ENCODE assay signal across 8 cellular contexts in genomic region chr6:132812756-132813172, GRCh38. TPM values are rescaled to one million over a fixed set of nuclear protein-coding genes. Genes with fewer than 3 reads are reported as not detected.
DNase-seq lines count a peak whose midpoint lies in the region; ATAC-seq, FAIRE-seq and TF ChIP-seq lines count a peak whose summit lies in the region.

No MANE protein-coding gene starts in this region.

- peak overlapping the region; percentile 93 for H2AFZ ChIP-seq in KMS-11 (ENCODE audit: low read depth)

- H3K9ac ChIP-seq in BLaER1 treated with 17β-estradiol and CSF1 and Interleukin-3, amounts not matched to agents 10 nM and 100 nM = peak overlapping the region; percentile 85 to 99 (median 96)
- H3K9ac ChIP-seq in KMS-11 (peak overlapping the region; percentile 98), mucosa of stomach (ENCODE audit: low read length) (peak overlapping the region; percentile 93)

- peak overlapping the region; percentile 72 to 96 (median 87) for H3K4me3 ChIP-seq in BLaER1 treated with 17β-estradiol and CSF1 and Interleukin-3, amounts not matched to agents 10 nM and 100 nM
- H3K4me3 ChIP-seq in KMS-11 (IDR thresholded peaks at IDR 0.05; ENCODE audit: insufficient read depth, low read depth, low read length) (peak overlapping the region; percentile 71), bronchial epithelial cell (ENCODE audit: low read depth, low read length) (peak overlapping the region; percentile 94), mucosa of stomach (ENCODE audit: low read length) (peak overlapping the region; percentile 68)

- peak overlapping the region; percentile 78 to 98 (median 95) for H3K27ac ChIP-seq in BLaER1 treated with 17β-estradiol and CSF1 and Interleukin-3, amounts not matched to agents 10 nM and 100 nM
- peak overlapping the region; percentile 94 for H3K27ac ChIP-seq in KMS-11

- H3K9me3 ChIP-seq in BLaER1 treated with 17β-estradiol and CSF1 and Interleukin-3, amounts not matched to agents 10 nM and 100 nM (replicated peaks in 1 of 11) = no peaks in the 10 kb centered on the region
- H3K9me3 ChIP-seq in mucosa of stomach (ENCODE audit: control insufficient read depth, low read length) = no peaks in the 10 kb centered on the region

- peak; percentile 1 for ATAC-seq in GM19397 (IDR thresholded peaks at IDR 0.05; ENCODE audit: unreplicated experiment)

- no peak for TF ChIP-seq CTCF in KMS-11 (conservative IDR thresholded peaks at IDR 0.05; ENCODE audit: low read depth, low read length)
- no peak for TF ChIP-seq CTCF in bronchial epithelial cell (IDR thresholded peaks at IDR 0.05; ENCODE audit: insufficient read depth, low read length, severe bottlenecking)

- H3K4me2 ChIP-seq in BLaER1 treated with 17β-estradiol and CSF1 and Interleukin-3, amounts not matched to agents 10 nM and 100 nM = peak overlapping the region; percentile 83 to 96 (median 91)
- H3K4me2 ChIP-seq in KMS-11 = peak overlapping the region; percentile 71

- peaks cover 31 to 33% (median 33%) of the 10 kb centered on the region in 11 experiments for H4K20me1 ChIP-seq in BLaER1 treated with 17β-estradiol and CSF1 and Interleukin-3, amounts not matched to agents 10 nM and 100 nM
- H4K20me1 ChIP-seq in KMS-11 (ENCODE audit: insufficient read depth) = peaks cover 28% of the 10 kb centered on the region

- peaks cover 26 to 32% (median 31%) of the 10 kb centered on the region in 11 experiments for H3K36me3 ChIP-seq in BLaER1 treated with 17β-estradiol and CSF1 and Interleukin-3, amounts not matched to agents 10 nM and 100 nM
- H3K36me3 ChIP-seq in KMS-11 (ENCODE audit: insufficient read depth) (peaks cover 25% of the 10 kb centered on the region; the same call in 1 of the 2 replicates), bronchial epithelial cell (ENCODE audit: control insufficient read depth, insufficient read depth, low read length) (peaks cover 19% of the 10 kb centered on the region), mucosa of stomach (ENCODE audit: control insufficient read depth, insufficient read depth, low read length) (peaks cover 4% of the 10 kb centered on the region)

- H3K4me1 ChIP-seq in BLaER1 treated with 17β-estradiol and CSF1 and Interleukin-3, amounts not matched to agents 10 nM and 100 nM = peaks cover 27 to 33% (median 31%) of the 10 kb centered on the region in 10 experiments
- peaks cover 30% of the 10 kb centered on the region for H3K4me1 ChIP-seq in KMS-11 (ENCODE audit: low read depth, poor library complexity, severe bottlenecking)
- peaks cover 17% of the 10 kb centered on the region for H3K4me1 ChIP-seq in mucosa of stomach (ENCODE audit: control insufficient read depth, insufficient read depth, low read length)

- TF ChIP-seq POLR2A in GM12891 (IDR thresholded peaks at IDR 0.05; ENCODE audit: low read depth, low read length) = no peak

- DNase-seq in bronchial epithelial cell (ENCODE audit: low read depth) (no peak), GM12891 (ENCODE audit: insufficient read length, low spot score) (no peak), SW480 (ENCODE audit: low spot score) (no peak)
- no peak for DNase-seq in stimulated activated naive CD4-positive, alpha-beta T cell treated with Interleukin-2 at 50 U/mL for 16 hours (lab: John Stamatoyannopoulos, UW)

- FAIRE-seq in bronchial epithelial cell (lab: Jason Lieb, UNC) = no peak
- no peak for FAIRE-seq in GM12891 (lab: Jason Lieb, UNC)

- no peaks in the 10 kb centered on the region for H3K27me3 ChIP-seq in BLaER1 treated with 17β-estradiol and CSF1 and Interleukin-3, amounts not matched to agents 10 nM and 100 nM
- H3K27me3 ChIP-seq in KMS-11 (ENCODE audit: insufficient read depth, low read depth) (no peaks in the 10 kb centered on the region), bronchial epithelial cell (ENCODE audit: control insufficient read depth, insufficient read depth, low read length) (no peaks in the 10 kb centered on the region), mucosa of stomach (ENCODE audit: control insufficient read depth, insufficient read depth, low read length) (no peaks in the 10 kb centered on the region)

- peaks cover 26% of the 10 kb centered on the region for H3K79me2 ChIP-seq in KMS-11 (ENCODE audit: insufficient read depth, low read depth)

TF ChIP-seq in GM12891, 5 proteins besides CTCF, POLR2A, EP300 and RAD21:
- TF ChIP-seq POLR2AphosphoS5 (IDR thresholded peaks at IDR 0.05; ENCODE audit: low read depth, low read length) (no peak), POU2F2 (IDR thresholded peaks at IDR 0.05; ENCODE audit: low read depth, low read length) (no peak), SPI1 (IDR thresholded peaks at IDR 0.05; ENCODE audit: low read depth, low read length) (no peak), PAX5 (IDR thresholded peaks at IDR 0.05; ENCODE audit: insufficient read depth, low read length, severe bottlenecking) (no peak), TAF1 (IDR thresholded peaks at IDR 0.05; ENCODE audit: low read depth, low read length) (no peak)

RNA-seq across cellular contexts. Expression of gene RPS12, which starts 1.6 kb away (rescaled TPM):
- 1,978 and 2,569 TPM in 2 replicates for total RNA-seq in bronchial epithelial cell
- 5,998 TPM for polyA plus RNA-seq in GM12891 (2012; ENCODE audit: low read depth, missing spikeins)

RNA-seq across cellular contexts. Expression of gene SLC18B1, which starts 14.3 kb away (rescaled TPM):
- 17.1 and 21.1 TPM in 2 replicates for total RNA-seq in bronchial epithelial cell
- 3.7 TPM for polyA plus RNA-seq in GM12891 (2012; ENCODE audit: low read depth, missing spikeins)

RNA-seq across cellular contexts. Expression of gene VNN2, which starts 55.1 kb away (rescaled TPM):
- total RNA-seq in bronchial epithelial cell = 0.26 TPM in 1 of 2 replicates, not detected in the other
- 16.5 TPM for polyA plus RNA-seq in GM12891 (2012; ENCODE audit: low read depth, missing spikeins)
